In genomic region chr11:71787824-71788454, GRCh38 we compare ENCODE assay signal across 9 cellular contexts. TPM values are rescaled to one million over a fixed set of nuclear protein-coding genes. Genes with fewer than 3 reads are reported as not detected.
DNase-seq lines count a peak whose midpoint lies in the region; ATAC-seq and TF ChIP-seq lines count a peak whose summit lies in the region.
"Not testable (repeated sequence)": the region's sequence is repeated elsewhere in the genome, so short reads cannot be mapped to it uniquely, and the experiment has no call there.
"Had no signal": no experiment of that assay in that cellular context is flagged by ENCODE, and none has a peak within 500 bp of the region (broad histone marks: within the 10 kb centered on the region; RNA-seq: fewer than 3 reads in every experiment).

No MANE protein-coding gene starts in this region.

- CTCF ChIA-PET in CD4-positive, alpha-beta T cell (lab: Charles Lee); activated CD8-positive, alpha-beta T cell treated with anti-CD3 and anti-CD28 coated beads for 36 hours (lab: Charles Lee): not testable (repeated sequence)

- H3K27me3 Mint-ChIP-seq in CD4-positive, alpha-beta T cell; activated CD8-positive, alpha-beta T cell treated with anti-CD3 and anti-CD28 coated beads for 36 hours; natural killer cell treated with Interleukin-12 subunit alpha and Interleukin-12 subunit beta and Interleukin-15 and Interleukin-18, amount 100 ng/mL, for 72 hours: not testable (repeated sequence)

- POLR2A ChIA-PET in CD4-positive, alpha-beta T cell (lab: Charles Lee); activated CD8-positive, alpha-beta T cell treated with anti-CD3 and anti-CD28 coated beads for 36 hours (lab: Charles Lee): not testable (repeated sequence)

- H3K4me1 ChIP-seq in heart right ventricle: peaks cover 0 to 12% (median 9%) of the 10 kb centered on the region in 9 donors

- not testable (repeated sequence) for H3K36me3 ChIP-seq in heart right ventricle

- peak overlapping the region; percentile 29 for H3K27ac ChIP-seq in CD4-positive, alpha-beta T cell (ENCODE audit: low read depth, low read length)
- peak overlapping the region in 9 of 10 donors; percentile 55 to 94 (median 83) for H3K27ac ChIP-seq in heart right ventricle

- H3K4me3 ChIP-seq in Jurkat, Clone E6-1 (ENCODE audit: low read length): peak overlapping the region; percentile 62
- peak overlapping the region; percentile 57 to 72 for H3K4me3 ChIP-seq in cardiac fibroblast (replicated peaks in 1 of 2; ENCODE audit: low read depth in 2 of 2, low read length in 2 of 2)
- peak overlapping the region; percentile 37 to 91 (median 67) for H3K4me3 ChIP-seq in heart right ventricle

- DNase-seq in CD4-positive, alpha-beta T cell: peak in 2 of 10 experiments; percentile 3 to 18
- peak; percentile 27 for DNase-seq in Jurkat, Clone E6-1 (ENCODE audit: low read depth, low spot score)
- DNase-seq in activated CD8-positive, alpha-beta T cell treated with anti-CD3 and anti-CD28 coated beads for 36 hours: peak; percentile 43
- peak in 1 of 2 donors; percentile 74 for DNase-seq in cardiac fibroblast (ENCODE audit: low read depth in 2 of 2)
- not testable (repeated sequence) for DNase-seq in heart right ventricle; natural killer cell treated with Interleukin-12 subunit alpha and Interleukin-12 subunit beta and Interleukin-15 and Interleukin-18, amount 100 ng/mL, for 72 hours (ENCODE audit: low spot score)
- DNase-seq in stimulated activated naive CD8-positive, alpha-beta T cell treated with anti-CD3 and anti-CD28 coated beads, Interleukin-15, Interleukin-2, amounts not matched to agents 100 U/mL and 50 U/mL, for 24 hours: peak; percentile 46

- H3K4me3 Mint-ChIP-seq in CD4-positive, alpha-beta T cell: peak overlapping the region; percentile 87
- peak overlapping the region; percentile 92 for H3K4me3 Mint-ChIP-seq in activated CD8-positive, alpha-beta T cell treated with anti-CD3 and anti-CD28 coated beads for 36 hours
- H3K4me3 Mint-ChIP-seq in natural killer cell treated with Interleukin-12 subunit alpha and Interleukin-12 subunit beta and Interleukin-15 and Interleukin-18, amount 100 ng/mL, for 72 hours: peak overlapping the region; percentile 93

- not testable (repeated sequence) for TF ChIP-seq CTCF in CD4-positive, alpha-beta T cell (IDR thresholded peaks at IDR 0.05); activated CD8-positive, alpha-beta T cell treated with anti-CD3 and anti-CD28 coated beads for 36 hours (IDR thresholded peaks at IDR 0.05); cardiac fibroblast (IDR thresholded peaks at IDR 0.05; ENCODE audit: low read depth, low read length); heart right ventricle (IDR thresholded peaks at IDR 0.05)

- intact Hi-C loops in CD4-positive, alpha-beta T cell (cut with DNase I, micrococcal nuclease): loop anchor here in 1 of 2 experiments (5.0 to 10.0 kb wide), 2 partner anchors 437 to 644 kb away; partner anchors contain the start of genes CLPB and INPPL1
- intact Hi-C loops in activated CD8-positive, alpha-beta T cell treated with anti-CD3 and anti-CD28 coated beads for 36 hours (cut with micrococcal nuclease); heart right ventricle (cut with DNase I): not testable (repeated sequence)

- WGBS in heart right ventricle, 2 donors: 1 to 3% methylated on average over 19 of the region's 19 CpGs

- H3K9me3 ChIP-seq in CD4-positive, alpha-beta T cell (ENCODE audit: control insufficient read depth, low read length); heart right ventricle: not testable (repeated sequence)

- H3K27me3 ChIP-seq in CD4-positive, alpha-beta T cell (ENCODE audit: control insufficient read depth, insufficient read depth, low read length); heart right ventricle: not testable (repeated sequence)

- peak overlapping the region; percentile 99 for H3K27ac Mint-ChIP-seq in CD4-positive, alpha-beta T cell
- peak overlapping the region; percentile 95 for H3K27ac Mint-ChIP-seq in activated CD8-positive, alpha-beta T cell treated with anti-CD3 and anti-CD28 coated beads for 36 hours
- peak overlapping the region; percentile 87 to 90 for H3K27ac Mint-ChIP-seq in natural killer cell treated with Interleukin-12 subunit alpha and Interleukin-12 subunit beta and Interleukin-15 and Interleukin-18, amount 100 ng/mL, for 72 hours

- H3K36me3 Mint-ChIP-seq in CD4-positive, alpha-beta T cell (ENCODE audit: low read depth): peaks cover 13% of the 10 kb centered on the region
- H3K36me3 Mint-ChIP-seq in activated CD8-positive, alpha-beta T cell treated with anti-CD3 and anti-CD28 coated beads for 36 hours (ENCODE audit: low read depth); natural killer cell treated with Interleukin-12 subunit alpha and Interleukin-12 subunit beta and Interleukin-15 and Interleukin-18, amount 100 ng/mL, for 72 hours: not testable (repeated sequence)

- H3K4me1 Mint-ChIP-seq in CD4-positive, alpha-beta T cell (ENCODE audit: low read depth): peaks cover 24% of the 10 kb centered on the region
- H3K4me1 Mint-ChIP-seq in activated CD8-positive, alpha-beta T cell treated with anti-CD3 and anti-CD28 coated beads for 36 hours (ENCODE audit: low read depth): peaks cover 21% of the 10 kb centered on the region
- H3K4me1 Mint-ChIP-seq in natural killer cell treated with Interleukin-12 subunit alpha and Interleukin-12 subunit beta and Interleukin-15 and Interleukin-18, amount 100 ng/mL, for 72 hours (ENCODE audit: low read depth in 2 of 2): peaks cover 13 to 14% of the 10 kb centered on the region in 2 donors

- H3K9me3 Mint-ChIP-seq in CD4-positive, alpha-beta T cell; activated CD8-positive, alpha-beta T cell treated with anti-CD3 and anti-CD28 coated beads for 36 hours; natural killer cell treated with Interleukin-12 subunit alpha and Interleukin-12 subunit beta and Interleukin-15 and Interleukin-18, amount 100 ng/mL, for 72 hours: not testable (repeated sequence)

- not testable (repeated sequence) for ATAC-seq in CD4-positive, alpha-beta T cell (ENCODE audit: poor library complexity); activated CD8-positive, alpha-beta T cell treated with anti-CD3 and anti-CD28 coated beads for 36 hours; heart right ventricle; natural killer cell treated with Interleukin-12 subunit alpha and Interleukin-12 subunit beta and Interleukin-15 and Interleukin-18, amount 100 ng/mL, for 72 hours; stimulated activated naive CD8-positive, alpha-beta T cell treated with anti-CD3 and anti-CD28 coated beads, Interleukin-15, Interleukin-2, amounts not matched to agents 100 U/mL and 50 U/mL, for 24 hours

TF ChIP-seq in PFSK-1, 5 proteins besides CTCF, POLR2A, EP300 and RAD21:
- 0 out of 2 replicates have a peak, but pooled peaks have one; percentile 4 for TF ChIP-seq SIN3A (IDR thresholded peaks at IDR 0.05; ENCODE audit: borderline replicate concordance, insufficient read depth, low read length)
TF ChIP-seq in PFSK-1: peak in this region for 1; not testable (repeated sequence) for 4.

RNA-seq across cellular contexts. Expression of gene DEFB108B, which starts 45.1 kb away (rescaled TPM):
- not detected for total RNA-seq in CD4-positive, alpha-beta T cell
- polyA plus RNA-seq in Jurkat, Clone E6-1 (2012; ENCODE audit: insufficient read depth, insufficient read length): not detected
- not detected for polyA plus RNA-seq in PFSK-1 (2012; ENCODE audit: insufficient read length, low read depth)
- not detected for total RNA-seq in activated CD8-positive, alpha-beta T cell treated with anti-CD3 and anti-CD28 coated beads for 36 hours
- not detected for total RNA-seq in heart right ventricle
- polyA plus RNA-seq in heart right ventricle: not detected
- not detected for total RNA-seq in natural killer cell treated with Interleukin-12 subunit alpha and Interleukin-12 subunit beta and Interleukin-15 and Interleukin-18, amount 100 ng/mL, for 72 hours
- total RNA-seq: G401 had no signal
